ENCODE assay signal across 15 cellular contexts in genomic region chr5:73459366-73459765, GRCh38. TPM values are rescaled to one million over a fixed set of nuclear protein-coding genes. Genes with fewer than 3 reads are reported as not detected.
DNase-seq lines count a peak whose midpoint lies in the region; ATAC-seq and TF ChIP-seq lines count a peak whose summit lies in the region.
"Had no signal": no experiment of that assay in that cellular context is flagged by ENCODE, and none has a peak within 500 bp of the region (broad histone marks: within the 10 kb centered on the region; RNA-seq: fewer than 3 reads in every experiment).

No MANE protein-coding gene starts in this region.

- ATAC-seq in HG02840 (IDR thresholded peaks at IDR 0.05; ENCODE audit: low FRiP score, unreplicated experiment) = no peak
- ATAC-seq: Panc1 had no signal

- H3K27ac Mint-ChIP-seq in endothelial cell (ENCODE audit: unreplicated experiment) = no peak overlapping the region

- intact Hi-C loops in posterior cingulate gyrus (cut with DNase I) = no loop called here

- no peaks in the 10 kb centered on the region for H3K4me1 Mint-ChIP-seq in endothelial cell (ENCODE audit: unreplicated experiment)

- H3K36me3 Mint-ChIP-seq in endothelial cell (ENCODE audit: low read depth, unreplicated experiment) = no peaks in the 10 kb centered on the region

- H3K27me3 Mint-ChIP-seq in endothelial cell (ENCODE audit: unreplicated experiment) = peaks cover 2% of the 10 kb centered on the region

- TF ChIP-seq CTCF in astrocyte of the spinal cord (IDR thresholded peaks at IDR 0.05; ENCODE audit: low read depth, low read length) (no peak), endothelial cell (IDR thresholded peaks at IDR 0.05; ENCODE audit: unreplicated experiment) (no peak)

- peak; percentile 44 for DNase-seq in A172 (ENCODE audit: low spot score)
- peak; percentile 71 for DNase-seq in HT1080 (ENCODE audit: low read depth)
- DNase-seq in astrocyte of the spinal cord (ENCODE audit: low read depth, low spot score) = peak; percentile 77
- DNase-seq in kidney tubule cell (ENCODE audit: low spot score) = peak; percentile 61
- no peak for DNase-seq in endothelial cell (ENCODE audit: low spot score)
- DNase-seq in SW480 (ENCODE audit: low spot score) = no peak
- DNase-seq in posterior cingulate gyrus = no peak
- DNase-seq: COR-L47, DMS53, GDM1, NCI-H2029, NCI-H510A treated with DMSO at 0.1 percent for 48 hours, SHP77 had no signal

- in situ Hi-C loops in astrocyte of the spinal cord (cut with HindIII; ENCODE audit: low sequenced_read_pairs) = no loop called here

- H3K4me3 Mint-ChIP-seq in endothelial cell (ENCODE audit: unreplicated experiment) = no peak overlapping the region

- no peaks in the 10 kb centered on the region for H3K9me3 Mint-ChIP-seq in endothelial cell (ENCODE audit: unreplicated experiment)

- H3K4me3 ChIP-seq in astrocyte of the spinal cord (ENCODE audit: low read depth, low read length) = no peak overlapping the region

RNA-seq across cellular contexts. Expression of gene FOXD1, which starts 10.8 kb away (rescaled TPM):
- total RNA-seq in A172 (2014; rRNA removed; shearing (Covaris generic)) = 12.9 and 24.6 TPM in 2 replicates
- 146 and 192 TPM in 2 replicates for total RNA-seq in HT1080 (2014; rRNA removed; shearing (Covaris generic))
- 186 and 193 TPM in 2 replicates for polyA plus RNA-seq in HT1080 (2015; cell fraction: cytosol; rRNA removed)
- polyA plus RNA-seq in HT1080 (2015; cell fraction: nucleus; rRNA removed) = 117 and 132 TPM in 2 replicates
- total RNA-seq in endothelial cell (ENCODE audit: unreplicated experiment) = 0.33 TPM

RNA-seq across cellular contexts. Expression of gene BTF3, which starts 38.9 kb away (rescaled TPM):
- total RNA-seq in A172 (2014; rRNA removed; shearing (Covaris generic)) = 576 and 868 TPM in 2 replicates
- total RNA-seq in HT1080 (2014; rRNA removed; shearing (Covaris generic)) = 641 and 881 TPM in 2 replicates
- polyA plus RNA-seq in HT1080 (2015; cell fraction: cytosol; rRNA removed) = 1,050 and 1,581 TPM in 2 replicates
- 501 and 570 TPM in 2 replicates for polyA plus RNA-seq in HT1080 (2015; cell fraction: nucleus; rRNA removed)
- total RNA-seq in endothelial cell (ENCODE audit: unreplicated experiment) = 866 TPM

Comparison
In these comparisons a context has a peak if more than half of its experiments do, and no peak if none do; other contexts are left out.
1. DNase-seq: peak in A172 (single experiment), HT1080 (single experiment), astrocyte of the spinal cord (single experiment) and kidney tubule cell (single experiment); none in endothelial cell (single experiment), SW480 (single experiment) and posterior cingulate gyrus (0 of 10).
2. RNA of gene FOXD1, which starts 10.8 kb away (total RNA-seq): 146 to 192 TPM in HT1080 and 12.9 to 24.6 TPM in A172; 0.33 TPM in endothelial cell (single experiment); every median in the first group is over 10 times any median in the second.